9 cellular contexts compared by ENCODE assay signal in the genomic region with DNA sequence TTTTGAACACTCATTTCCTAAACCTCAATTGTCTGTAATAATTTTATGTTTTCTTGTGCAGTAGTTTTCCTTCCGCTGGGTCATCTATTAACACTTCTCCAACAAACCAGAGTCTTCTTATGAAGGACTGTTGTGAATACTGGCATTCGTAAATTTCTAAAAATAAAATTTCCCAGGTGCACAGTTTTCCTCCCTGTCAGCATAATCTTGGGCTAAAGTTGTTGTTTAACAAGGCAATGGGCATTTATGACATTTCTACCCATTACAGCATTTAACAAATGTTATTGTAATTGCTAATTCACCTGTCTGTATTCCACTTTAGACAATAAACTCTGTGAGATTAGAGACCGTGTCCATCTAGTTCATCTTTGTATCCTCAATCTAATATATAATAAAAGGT. TPM values are rescaled to one million over a fixed set of nuclear protein-coding genes. Genes with fewer than 3 reads are reported as not detected.
DNase-seq lines count a peak whose midpoint lies in the region; ATAC-seq, FAIRE-seq and TF ChIP-seq lines count a peak whose summit lies in the region.
"Had no signal": no experiment of that assay in that cellular context is flagged by ENCODE, and none has a peak within 500 bp of the region (broad histone marks: within the 10 kb centered on the region; RNA-seq: fewer than 3 reads in every experiment).

No MANE protein-coding gene starts in this region.

- no peak overlapping the region for H3K27ac ChIP-seq in kidney (ENCODE audit: low read depth in 2 of 2, low read length in 2 of 2)
- no peak overlapping the region for H3K27ac ChIP-seq in thymus (ENCODE audit: low read depth)

- no peaks in the 10 kb centered on the region for H3K27me3 ChIP-seq in thymus (ENCODE audit: control insufficient read depth, insufficient read depth)

- POLR2A ChIA-PET in activated CD4-positive, alpha-beta T cell treated with anti-CD3 and anti-CD28 coated beads, Interleukin-2, amount 10 ng/mL, durations not matched to agents 7 days and 5 days (lab: Charles Lee) = no interaction called here

- in situ Hi-C loops in GM13976 (cut with MboI; ENCODE audit: low sequenced_read_pairs, unreplicated experiment) = no loop called here

- peaks cover 52% of the 10 kb centered on the region for H3K4me1 Mint-ChIP-seq in activated CD4-positive, alpha-beta T cell treated with anti-CD3 and anti-CD28 coated beads, Interleukin-2, amount 10 ng/mL, durations not matched to agents 7 days and 5 days
- H3K4me1 Mint-ChIP-seq in activated T-helper 2 cell treated with anti-CD3 and anti-CD28 coated beads, Interferon-gamma antibody, Interleukin-2, Interleukin-4, amounts not matched to agents 10 μg/mL and 5 μg/mL and 100 μg/mL, durations not matched to agents 14 hours and 24 hours and 36 hours (ENCODE audit: low read depth) = peaks cover 42% of the 10 kb centered on the region

- intact Hi-C loops in activated T-helper 2 cell treated with anti-CD3 and anti-CD28 coated beads, Interferon-gamma antibody, Interleukin-2, Interleukin-4, amounts not matched to agents 10 μg/mL and 5 μg/mL and 100 μg/mL, durations not matched to agents 14 hours and 24 hours and 36 hours (cut with micrococcal nuclease) = loop anchor here (5.0 to 10.0 kb wide), 3 partner anchors 250 to 698 kb away; partner anchors contain the start of gene CHIC2
- intact Hi-C loops in kidney (cut with DNase I) = no loop called here

- no peak for DNase-seq in activated CD4-positive, alpha-beta T cell treated with anti-CD3 and anti-CD28 coated beads, Interleukin-2, amount 10 ng/mL, durations not matched to agents 7 days and 5 days
- DNase-seq in activated CD4-positive, alpha-beta T cell treated with anti-CD3 and anti-CD28 coated beads, Interleukin-2, amount 50 U/mL, for 48 hours = no peak
- no peak for DNase-seq in activated T-helper 2 cell treated with anti-CD3 and anti-CD28 coated beads, Interferon-gamma antibody, Interleukin-2, Interleukin-4, amounts not matched to agents 10 μg/mL and 5 μg/mL and 100 μg/mL, durations not matched to agents 14 hours and 24 hours and 36 hours (ENCODE audit: low spot score)
- no peak for DNase-seq in kidney
- DNase-seq in GM13976 (ENCODE audit: low spot score) = no peak
- no peak for DNase-seq in 8988T

- no peaks in the 10 kb centered on the region for H3K9me3 Mint-ChIP-seq in activated CD4-positive, alpha-beta T cell treated with anti-CD3 and anti-CD28 coated beads, Interleukin-2, amount 10 ng/mL, durations not matched to agents 7 days and 5 days
- no peaks in the 10 kb centered on the region for H3K9me3 Mint-ChIP-seq in activated T-helper 2 cell treated with anti-CD3 and anti-CD28 coated beads, Interferon-gamma antibody, Interleukin-2, Interleukin-4, amounts not matched to agents 10 μg/mL and 5 μg/mL and 100 μg/mL, durations not matched to agents 14 hours and 24 hours and 36 hours
- H3K9me3 Mint-ChIP-seq: dendritic cell treated with granulocyte-macrophage colony-stimulating factor and Interleukin-4, amounts not matched to agents 40 ng/mL and 50 ng/mL, for 4 days had no signal

- H3K4me1 ChIP-seq in kidney (ENCODE audit: control insufficient read depth in 1 of 2, insufficient read depth in 1 of 2, low read depth in 1 of 2, low read length in 2 of 2) = peaks cover 7 to 10% of the 10 kb centered on the region in 2 donors
- peaks cover 22% of the 10 kb centered on the region for H3K4me1 ChIP-seq in thymus (ENCODE audit: control insufficient read depth, insufficient read depth, low read length)

- H3K4me3 ChIP-seq in kidney (ENCODE audit: low read length in 2 of 2) (peak overlapping the region; percentile 89 to 96), thymus (ENCODE audit: low read length) (peak overlapping the region; percentile 71)

- H3K27ac Mint-ChIP-seq in activated CD4-positive, alpha-beta T cell treated with anti-CD3 and anti-CD28 coated beads, Interleukin-2, amount 10 ng/mL, durations not matched to agents 7 days and 5 days = peak overlapping the region; percentile 92
- no peak overlapping the region for H3K27ac Mint-ChIP-seq in activated T-helper 2 cell treated with anti-CD3 and anti-CD28 coated beads, Interferon-gamma antibody, Interleukin-2, Interleukin-4, amounts not matched to agents 10 μg/mL and 5 μg/mL and 100 μg/mL, durations not matched to agents 14 hours and 24 hours and 36 hours

- no peaks in the 10 kb centered on the region for H3K36me3 ChIP-seq in kidney (ENCODE audit: control insufficient read depth in 1 of 2, insufficient read depth in 2 of 2, low read length in 2 of 2)
- H3K36me3 ChIP-seq in thymus (ENCODE audit: control insufficient read depth, insufficient read depth) = no peaks in the 10 kb centered on the region

- TF ChIP-seq CTCF in kidney (IDR thresholded peaks at IDR 0.05; ENCODE audit: borderline replicate concordance, extremely low read depth, insufficient read depth) = no peak
- TF ChIP-seq CTCF in GM13976 (IDR thresholded peaks at IDR 0.05; ENCODE audit: borderline replicate concordance, control extremely low read depth, extremely low read depth, insufficient read depth, missing control alignments) = no peak

- H3K9me3 ChIP-seq in kidney (ENCODE audit: control insufficient read depth in 1 of 2, low read length in 2 of 2) (no peaks in the 10 kb centered on the region), thymus (ENCODE audit: control insufficient read depth) (no peaks in the 10 kb centered on the region)

- peaks cover 12% of the 10 kb centered on the region for H3K27me3 Mint-ChIP-seq in activated CD4-positive, alpha-beta T cell treated with anti-CD3 and anti-CD28 coated beads, Interleukin-2, amount 10 ng/mL, durations not matched to agents 7 days and 5 days
- H3K27me3 Mint-ChIP-seq in activated T-helper 2 cell treated with anti-CD3 and anti-CD28 coated beads, Interferon-gamma antibody, Interleukin-2, Interleukin-4, amounts not matched to agents 10 μg/mL and 5 μg/mL and 100 μg/mL, durations not matched to agents 14 hours and 24 hours and 36 hours (ENCODE audit: low read depth) = peaks cover 11% of the 10 kb centered on the region

- peak overlapping the region in 1 of 2 donors; percentile 73 for H3K9ac ChIP-seq in kidney (ENCODE audit: low read length in 2 of 2)

- no peak for ATAC-seq in GM19351 (IDR thresholded peaks at IDR 0.05; ENCODE audit: unreplicated experiment)

- no peak for FAIRE-seq in kidney (lab: Jason Lieb, UNC)

- peak overlapping the region; percentile 94 for H3K4me3 Mint-ChIP-seq in activated CD4-positive, alpha-beta T cell treated with anti-CD3 and anti-CD28 coated beads, Interleukin-2, amount 10 ng/mL, durations not matched to agents 7 days and 5 days
- peak overlapping the region; percentile 95 for H3K4me3 Mint-ChIP-seq in activated T-helper 2 cell treated with anti-CD3 and anti-CD28 coated beads, Interferon-gamma antibody, Interleukin-2, Interleukin-4, amounts not matched to agents 10 μg/mL and 5 μg/mL and 100 μg/mL, durations not matched to agents 14 hours and 24 hours and 36 hours (ENCODE audit: low read depth)

- WGBS in thymus = 58% methylated on average over 3 of the region's 3 CpGs

- peaks cover 19% of the 10 kb centered on the region for H3K36me3 Mint-ChIP-seq in activated CD4-positive, alpha-beta T cell treated with anti-CD3 and anti-CD28 coated beads, Interleukin-2, amount 10 ng/mL, durations not matched to agents 7 days and 5 days (ENCODE audit: low read depth)
- H3K36me3 Mint-ChIP-seq in activated T-helper 2 cell treated with anti-CD3 and anti-CD28 coated beads, Interferon-gamma antibody, Interleukin-2, Interleukin-4, amounts not matched to agents 10 μg/mL and 5 μg/mL and 100 μg/mL, durations not matched to agents 14 hours and 24 hours and 36 hours (ENCODE audit: low read depth) = peaks cover 16% of the 10 kb centered on the region

- CTCF ChIA-PET in activated CD4-positive, alpha-beta T cell treated with anti-CD3 and anti-CD28 coated beads, Interleukin-2, amount 10 ng/mL, durations not matched to agents 7 days and 5 days (lab: Charles Lee) = interaction anchor here (1.2 kb wide), 1 partner anchor 13 kb away, joined by 3 read pairs; the partner anchor contains the start of gene FIP1L1

RNA-seq across cellular contexts. Expression of gene SCFD2, which starts 1.2 kb away (rescaled TPM):
- total RNA-seq in activated CD4-positive, alpha-beta T cell treated with anti-CD3 and anti-CD28 coated beads, Interleukin-2, amount 10 ng/mL, durations not matched to agents 7 days and 5 days = 10 to 100 TPM; 23.0 to 24.5 TPM
- 26.3 and 31.7 TPM in 2 replicates for total RNA-seq in activated T-helper 2 cell treated with anti-CD3 and anti-CD28 coated beads, Interferon-gamma antibody, Interleukin-2, Interleukin-4, amounts not matched to agents 10 μg/mL and 5 μg/mL and 100 μg/mL, durations not matched to agents 14 hours and 24 hours and 36 hours
- total RNA-seq in kidney = 20.8 TPM
- polyA plus RNA-seq in kidney (ENCODE audit: insufficient read depth, low read depth, low replicate concordance) (6.1 TPM), thymus (5.0 TPM)

RNA-seq across cellular contexts. Expression of gene FIP1L1, which starts 12.8 kb away (rescaled TPM):
- total RNA-seq in activated CD4-positive, alpha-beta T cell treated with anti-CD3 and anti-CD28 coated beads, Interleukin-2, amount 10 ng/mL, durations not matched to agents 7 days and 5 days = 10 to 100 TPM; 74.1 to 92.1 TPM
- total RNA-seq in activated T-helper 2 cell treated with anti-CD3 and anti-CD28 coated beads, Interferon-gamma antibody, Interleukin-2, Interleukin-4, amounts not matched to agents 10 μg/mL and 5 μg/mL and 100 μg/mL, durations not matched to agents 14 hours and 24 hours and 36 hours = 95.0 and 99.2 TPM in 2 replicates
- total RNA-seq in kidney = 48.0 TPM
- polyA plus RNA-seq in kidney (ENCODE audit: insufficient read depth, low read depth, low replicate concordance) = 25.5 TPM
- 68.0 TPM for polyA plus RNA-seq in thymus
